ENCODE assay signal across 8 cellular contexts in genomic region chr16:30557397-30557949, GRCh38. TPM values are rescaled to one million over a fixed set of nuclear protein-coding genes. Genes with fewer than 3 reads are reported as not detected.
DNase-seq lines count a peak whose midpoint lies in the region; ATAC-seq lines count a peak whose summit lies in the region.

No MANE protein-coding gene starts in this region.

- peak overlapping the region; percentile 87 for H3K4me3 Mint-ChIP-seq in activated T-helper 17 cell treated with anti-CD3 and anti-CD28 coated beads, Interleukin-2, amount 50 U/mL, for 72 hours

- peak overlapping the region; percentile 89 for H3K27ac Mint-ChIP-seq in activated T-helper 17 cell treated with anti-CD3 and anti-CD28 coated beads, Interleukin-2, amount 50 U/mL, for 72 hours

- intact Hi-C loops in left cardiac atrium (cut with DNase I): no loop called here

- H3K27ac ChIP-seq in skeletal muscle tissue (ENCODE audit: low read depth, low read length): peak overlapping the region; percentile 97

- peaks cover 27 to 35% (median 27%) of the 10 kb centered on the region in 3 donors for H3K4me1 ChIP-seq in skeletal muscle tissue (ENCODE audit: control insufficient read depth in 3 of 3, insufficient read depth in 3 of 3, low read length in 3 of 3)

- peaks cover 13 to 24% (median 19%) of the 10 kb centered on the region in 3 donors for H3K36me3 ChIP-seq in skeletal muscle tissue (ENCODE audit: control insufficient read depth in 3 of 3, insufficient read depth in 3 of 3, low read length in 3 of 3)

- H3K4me1 Mint-ChIP-seq in activated T-helper 17 cell treated with anti-CD3 and anti-CD28 coated beads, Interleukin-2, amount 50 U/mL, for 72 hours: peaks cover 26% of the 10 kb centered on the region

- peak overlapping the region; percentile 80 to 88 (median 86) for H3K4me3 ChIP-seq in skeletal muscle tissue (ENCODE audit: low read length in 3 of 3)

- peaks cover 51% of the 10 kb centered on the region for H3K36me3 Mint-ChIP-seq in activated T-helper 17 cell treated with anti-CD3 and anti-CD28 coated beads, Interleukin-2, amount 50 U/mL, for 72 hours (ENCODE audit: low read depth)

- H3K9me3 Mint-ChIP-seq in activated T-helper 17 cell treated with anti-CD3 and anti-CD28 coated beads, Interleukin-2, amount 50 U/mL, for 72 hours: no peaks in the 10 kb centered on the region

- peaks cover 0 to 2% (median 0%) of the 10 kb centered on the region in 3 donors for H3K27me3 ChIP-seq in skeletal muscle tissue (ENCODE audit: control insufficient read depth in 3 of 3, insufficient read depth in 3 of 3, low read length in 3 of 3)

- ATAC-seq in GM18873 (IDR thresholded peaks at IDR 0.05; ENCODE audit: low FRiP score, unreplicated experiment) (peak; percentile 12), HG03064 (IDR thresholded peaks at IDR 0.05; ENCODE audit: low read depth, unreplicated experiment) (peak; percentile 6), left cardiac atrium (peak; percentile 0 to 1)
- ATAC-seq in activated T-helper 17 cell treated with anti-CD3 and anti-CD28 coated beads, Interleukin-2, amount 50 U/mL, for 72 hours (replicated peaks): no peak

- no peak for DNase-seq in left cardiac atrium
- DNase-seq in NCI-H1436 treated with DMSO at 0.1 percent for 48 hours (lab: John Stamatoyannopoulos, UW): no peak
- DNase-seq in NCI-H2171 treated with DMSO at 0.1 percent for 48 hours (lab: John Stamatoyannopoulos, UW): no peak
- DNase-seq in mesenteric fat pad (ENCODE audit: low spot score): no peak

- H3K9ac ChIP-seq in skeletal muscle tissue (ENCODE audit: low read depth in 1 of 3, low read length in 3 of 3): peak overlapping the region; percentile 89 to 95 (median 94)

- H3K27me3 Mint-ChIP-seq in activated T-helper 17 cell treated with anti-CD3 and anti-CD28 coated beads, Interleukin-2, amount 50 U/mL, for 72 hours: no peaks in the 10 kb centered on the region

- H3K9me3 ChIP-seq in skeletal muscle tissue (ENCODE audit: control insufficient read depth in 3 of 3, low read length in 3 of 3): no peaks in the 10 kb centered on the region

RNA-seq across cellular contexts. Expression of gene ZNF764, which starts 0.7 kb away (rescaled TPM):
- total RNA-seq in activated T-helper 17 cell treated with anti-CD3 and anti-CD28 coated beads, Interleukin-2, amount 50 U/mL, for 72 hours: 10 to 100 TPM; 13.8 to 14.1 TPM
- total RNA-seq in left cardiac atrium: 1 to 10 TPM; 5.7 to 8.7 TPM
- 3.7 TPM for total RNA-seq in skeletal muscle tissue
- 5.9 TPM for total RNA-seq in mesenteric fat pad

RNA-seq across cellular contexts. Expression of gene ZNF688, which starts 14.0 kb away (rescaled TPM):
- total RNA-seq in activated T-helper 17 cell treated with anti-CD3 and anti-CD28 coated beads, Interleukin-2, amount 50 U/mL, for 72 hours: 1 to 10 TPM; 7.3 to 9.7 TPM
- total RNA-seq in left cardiac atrium: 10 to 100 TPM in 1 of 2 donors, 1 to 10 TPM in 1; 7.9 to 12.5 TPM
- 5.7 TPM for total RNA-seq in skeletal muscle tissue
- 12.1 TPM for total RNA-seq in mesenteric fat pad

RNA-seq across cellular contexts. Expression of gene ZNF747, which starts 22.8 kb away (rescaled TPM):
- total RNA-seq in activated T-helper 17 cell treated with anti-CD3 and anti-CD28 coated beads, Interleukin-2, amount 50 U/mL, for 72 hours: 10 to 100 TPM in 1 of 2 donors, 1 to 10 TPM in 1; 6.9 to 12.9 TPM
- total RNA-seq in left cardiac atrium: 1 to 10 TPM; 8.0 to 8.2 TPM
- 8.4 TPM for total RNA-seq in skeletal muscle tissue
- 9.6 TPM for total RNA-seq in mesenteric fat pad

RNA-seq across cellular contexts. Expression of gene ZNF785, which starts 28.0 kb away (rescaled TPM):
- total RNA-seq in activated T-helper 17 cell treated with anti-CD3 and anti-CD28 coated beads, Interleukin-2, amount 50 U/mL, for 72 hours: 10 to 100 TPM; 10.5 to 15.5 TPM
- total RNA-seq in left cardiac atrium: 1 to 10 TPM; 8.2 to 9.8 TPM
- total RNA-seq in skeletal muscle tissue: 10.4 TPM
- 10.1 TPM for total RNA-seq in mesenteric fat pad

RNA-seq across cellular contexts. Expression of gene ZNF768, which starts 31.1 kb away (rescaled TPM):
- 1 to 10 TPM; 3.7 to 5.3 TPM for total RNA-seq in activated T-helper 17 cell treated with anti-CD3 and anti-CD28 coated beads, Interleukin-2, amount 50 U/mL, for 72 hours
- total RNA-seq in left cardiac atrium (10 to 100 TPM; 46.4 to 55.5 TPM), skeletal muscle tissue (23.5 TPM), mesenteric fat pad (24.8 TPM)
